3 cellular contexts compared by ENCODE assay signal in the genomic region with DNA sequence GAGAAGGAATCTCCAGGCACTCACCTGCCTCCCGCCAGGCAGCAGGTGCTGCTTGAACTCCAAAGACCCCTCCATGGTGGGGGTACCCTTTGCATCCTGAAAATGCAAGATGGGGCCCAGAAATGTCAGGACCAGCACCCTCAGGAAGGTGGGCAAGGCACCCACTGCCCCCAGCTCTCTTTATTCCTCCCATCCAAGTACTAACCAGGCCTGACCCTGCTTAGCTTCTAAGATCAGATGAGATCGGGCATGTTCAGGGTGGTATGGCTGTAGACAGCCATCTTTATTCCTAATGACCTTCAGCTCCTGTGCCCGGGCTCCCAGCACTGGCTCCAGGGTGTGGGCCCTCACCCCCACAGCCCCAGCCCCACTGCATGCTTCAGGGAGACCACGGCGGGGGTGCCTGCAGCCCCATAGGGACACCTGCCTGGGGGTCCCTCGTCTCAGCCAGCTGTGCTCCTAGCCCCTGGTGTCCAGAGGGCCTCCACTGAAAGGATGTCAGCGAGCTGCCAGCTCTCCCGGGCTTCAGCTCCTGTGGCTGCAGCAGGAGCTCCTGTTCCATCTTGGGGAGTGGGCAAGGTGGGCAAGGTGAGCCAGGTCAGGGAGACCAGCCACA.
TF ChIP-seq lines count a peak whose summit lies in the region.

No MANE protein-coding gene starts in this region.

TF ChIP-seq in HepG2, 621 proteins besides CTCF, POLR2A, EP300 and RAD21:
- TF ChIP-seq MTA1 (CRISPR knock-in tag; IDR thresholded peaks at IDR 0.05; ENCODE audit: borderline replicate concordance): no peak
- TF ChIP-seq GTF3A (CRISPR knock-in tag; conservative IDR thresholded peaks at IDR 0.05): peak; percentile 97
TF ChIP-seq in HepG2: peak in this region for 1.

TF ChIP-seq in Ishikawa, 13 proteins besides CTCF, POLR2A, EP300 and RAD21:
- TF ChIP-seq YY1 (IDR thresholded peaks at IDR 0.05; ENCODE audit: low read depth): no peak
- TF ChIP-seq TAF1 (IDR thresholded peaks at IDR 0.05; ENCODE audit: low read depth): no peak
- TF ChIP-seq TCF12 (IDR thresholded peaks at IDR 0.05; ENCODE audit: low read depth): no peak
- TF ChIP-seq, protein P1, sequence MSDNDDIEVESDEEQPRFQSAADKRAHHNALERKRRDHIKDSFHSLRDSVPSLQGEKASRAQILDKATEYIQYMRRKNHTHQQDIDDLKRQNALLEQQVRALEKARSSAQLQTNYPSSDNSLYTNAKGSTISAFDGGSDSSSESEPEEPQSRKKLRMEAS (IDR thresholded peaks at IDR 0.05): no peak
- TF ChIP-seq ZBTB7A (IDR thresholded peaks at IDR 0.05; ENCODE audit: low read depth): peak; percentile 61; the same call in 1 of the 2 replicates
- TF ChIP-seq CREB1 (IDR thresholded peaks at IDR 0.05; ENCODE audit: low read depth): no peak

TF ChIP-seq in GM12878, 131 proteins besides CTCF, POLR2A, EP300 and RAD21:
- TF ChIP-seq YY1 (IDR thresholded peaks at IDR 0.05; ENCODE audit: low read depth, low read length): 0 out of 2 replicates have a peak, but pooled peaks have one; percentile 14
- no peak for TF ChIP-seq CHD1 (IDR thresholded peaks at IDR 0.05; ENCODE audit: low read depth, low read length)
- TF ChIP-seq JUNB (IDR thresholded peaks at IDR 0.05): no peak
- no peak for TF ChIP-seq RB1 (IDR thresholded peaks at IDR 0.05; ENCODE audit: borderline replicate concordance)
- no peak for TF ChIP-seq BCL3 (IDR thresholded peaks at IDR 0.05; ENCODE audit: borderline replicate concordance, insufficient read depth, low read depth, low read length, poor library complexity, severe bottlenecking)
- no peak for TF ChIP-seq ESRRA (IDR thresholded peaks at IDR 0.05; ENCODE audit: low read length)
TF ChIP-seq in GM12878: peak in this region for 1.
